Comparison of ENCODE assay signal across 17 cellular contexts in the genomic region with DNA sequence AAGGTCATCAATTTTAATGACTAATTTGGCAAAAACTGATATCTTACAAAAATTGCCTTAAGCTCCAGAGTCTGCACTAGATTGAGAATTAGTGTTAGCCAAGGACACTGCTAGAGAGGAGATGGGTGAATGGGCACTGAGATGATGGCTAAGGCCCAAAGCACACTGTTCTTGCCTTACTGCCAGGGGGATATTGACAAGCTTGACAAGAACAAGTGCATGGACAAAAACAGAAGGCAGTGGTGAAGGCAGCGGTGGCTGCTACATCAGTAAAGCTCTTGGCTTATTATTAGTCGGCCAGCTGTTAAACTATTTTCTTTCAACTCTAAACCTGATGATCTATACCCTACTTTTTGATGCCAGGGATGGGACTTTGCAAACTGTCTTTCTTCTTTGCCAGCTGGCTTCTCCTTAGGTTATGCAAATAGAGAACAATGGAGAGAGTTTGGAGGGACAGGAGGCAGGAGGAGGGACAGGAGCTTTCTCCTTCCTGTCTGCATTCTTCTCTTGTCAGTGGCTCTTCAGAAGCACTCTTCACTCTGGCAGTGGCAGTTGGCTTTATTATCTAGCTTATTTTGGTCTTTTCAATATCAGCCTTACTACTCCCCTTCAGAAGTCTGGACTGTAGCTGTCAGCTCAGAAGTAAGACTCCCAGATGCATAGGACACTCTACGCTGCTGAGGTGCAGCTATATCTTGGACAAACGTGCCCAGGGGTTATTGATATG.
"Had no signal": no experiment of that assay in that cellular context is flagged by ENCODE, and none has a peak within 500 bp of the region (broad histone marks: within the 10 kb centered on the region; RNA-seq: fewer than 3 reads in every experiment).

No MANE protein-coding gene starts in this region.

- ATAC-seq: activated T-cell treated with anti-CD3 and anti-CD28 coated beads, Interleukin-2, amount 50 U/mL, for 72 hours; left lung; right lobe of liver; T-helper 17 cell had no signal

- H3K27me3 Mint-ChIP-seq: activated naive CD4-positive, alpha-beta T cell treated with anti-CD3 and anti-CD28 coated beads, Interleukin-2, amount 50 U/mL, for 24 hours; progenitor cell of endocrine pancreas; T-helper 17 cell; type B pancreatic cell had no signal

- H3K4me1 ChIP-seq: left lung, right lobe of liver, stomach had no signal

- DNase-seq: activated CD4-positive, alpha-beta T cell treated with anti-CD3 and anti-CD28 coated beads for 1 hour; activated CD4-positive, alpha-beta T cell treated with anti-CD3 and anti-CD28 coated beads, Interleukin-2, amount 50 U/mL, for 4 hours; activated gamma-delta T cell; activated T-cell treated with anti-CD3 and anti-CD28 coated beads, Interleukin-2, amount 50 U/mL, for 72 hours; dermis blood vessel endothelial cell; effector memory CD4-positive, alpha-beta T cell; kidney; left lung; right lobe of liver; stimulated activated CD4-positive, alpha-beta T cell treated with anti-CD3 and anti-CD28 coated beads, Interleukin-4, amount 100 ng/mL, for 1 hour; stomach; T-helper 17 cell had no signal

- H3K27me3 ChIP-seq: left lung, right lobe of liver, stomach had no signal

- H3K36me3 ChIP-seq: left lung, right lobe of liver, stomach had no signal

- H3K9me3 ChIP-seq: right lobe of liver, stomach had no signal

- H3K27ac Mint-ChIP-seq: activated naive CD4-positive, alpha-beta T cell treated with anti-CD3 and anti-CD28 coated beads, Interleukin-2, amount 50 U/mL, for 24 hours; activated T-cell treated with anti-CD3 and anti-CD28 coated beads, Interleukin-2, amount 50 U/mL, for 72 hours; progenitor cell of endocrine pancreas; T-helper 17 cell; type B pancreatic cell had no signal

- H3K4me1 Mint-ChIP-seq: activated naive CD4-positive, alpha-beta T cell treated with anti-CD3 and anti-CD28 coated beads, Interleukin-2, amount 50 U/mL, for 24 hours; T-helper 17 cell had no signal

- H3K4me3 ChIP-seq: left lung, right lobe of liver, smooth muscle cell, stomach had no signal

- H3K4me2 ChIP-seq: smooth muscle cell had no signal

- H3K4me3 Mint-ChIP-seq: activated naive CD4-positive, alpha-beta T cell treated with anti-CD3 and anti-CD28 coated beads, Interleukin-2, amount 50 U/mL, for 24 hours; activated T-cell treated with anti-CD3 and anti-CD28 coated beads, Interleukin-2, amount 50 U/mL, for 72 hours; T-helper 17 cell; type B pancreatic cell had no signal

- H3K9me3 Mint-ChIP-seq: type B pancreatic cell had no signal

- H3K27ac ChIP-seq: left lung, right lobe of liver, stomach, VCaP had no signal

- H3K36me3 Mint-ChIP-seq: activated naive CD4-positive, alpha-beta T cell treated with anti-CD3 and anti-CD28 coated beads, Interleukin-2, amount 50 U/mL, for 24 hours; type B pancreatic cell had no signal
